Comparison of ENCODE assay signal across 8 cellular contexts in the genomic region with DNA sequence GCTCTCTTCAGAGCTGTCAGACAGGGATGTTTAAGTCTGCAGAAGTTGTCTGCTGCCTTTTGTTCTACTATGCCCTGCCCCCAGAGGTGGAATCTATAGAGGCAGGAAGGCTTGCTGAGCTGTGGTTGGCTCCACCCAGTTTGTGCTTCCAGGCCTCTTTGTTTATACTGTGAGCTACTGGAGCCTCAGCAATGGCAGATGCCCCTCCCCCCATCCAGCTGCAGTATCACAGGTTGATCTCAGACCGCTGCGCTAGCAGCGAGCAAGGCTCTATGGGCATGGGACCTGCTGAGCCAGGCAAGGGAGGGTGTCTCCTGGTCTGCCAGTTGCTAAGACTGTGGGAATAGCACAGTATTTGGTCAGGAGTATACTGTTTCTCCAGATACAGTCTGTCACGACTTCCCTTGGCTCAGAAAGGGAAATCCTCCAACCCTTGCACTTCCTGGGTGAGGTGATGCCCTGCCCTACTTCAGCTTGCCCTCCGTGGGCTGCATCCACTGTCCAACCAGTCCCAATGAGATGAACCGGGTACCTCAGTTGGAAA.
DNase-seq lines count a peak whose midpoint lies in the region; ATAC-seq, FAIRE-seq and TF ChIP-seq lines count a peak whose summit lies in the region.
"Not testable (repeated sequence)": the region's sequence is repeated elsewhere in the genome, so short reads cannot be mapped to it uniquely, and the experiment has no call there.

No MANE protein-coding gene starts in this region.

- H3K36me3 Mint-ChIP-seq in GM23338 (ENCODE audit: low read depth) (peaks cover 36% of the 10 kb centered on the region), neural crest cell (ENCODE audit: low read depth) (peaks cover 21% of the 10 kb centered on the region)
- not testable (repeated sequence) for H3K36me3 Mint-ChIP-seq in astrocyte (ENCODE audit: low read depth, unreplicated experiment)

- H2AFZ ChIP-seq in GM23338, result peak overlapping the region; percentile 69; the same call in 1 of the 2 replicates
- not testable (repeated sequence) for H2AFZ ChIP-seq in Loucy (ENCODE audit: low read length); astrocyte (ENCODE audit: low read depth, low read length)

- H3K9me2 ChIP-seq in GM23338 (ENCODE audit: insufficient read depth); Loucy (replicated peaks; ENCODE audit: low read depth, low read length): not testable (repeated sequence)

- H3K4me2 ChIP-seq in GM23338; astrocyte (ENCODE audit: low read length): not testable (repeated sequence)
- H3K4me2 ChIP-seq in Loucy (ENCODE audit: low read depth, low read length, poor library complexity, severe bottlenecking), result peak overlapping the region; percentile 11

- not testable (repeated sequence) for H3F3A ChIP-seq in GM23338 (replicated peaks; ENCODE audit: low read depth); Loucy (ENCODE audit: low read depth)

- FAIRE-seq in astrocyte (lab: Jason Lieb, UNC), result not testable (repeated sequence)

- TF ChIP-seq CTCF in BE2C (IDR thresholded peaks at IDR 0.05; ENCODE audit: low read depth, low read length); GM23338 (conservative IDR thresholded peaks at IDR 0.05; ENCODE audit: low read depth in 2 of 2); Loucy (conservative IDR thresholded peaks at IDR 0.05; ENCODE audit: low read length); astrocyte (IDR thresholded peaks at IDR 0.05; ENCODE audit: insufficient read depth, low read depth, low read length); fibroblast of villous mesenchyme (IDR thresholded peaks at IDR 0.05; ENCODE audit: insufficient read depth, low read depth, low read length); neural crest cell (conservative IDR thresholded peaks at IDR 0.05): not testable (repeated sequence)

- peak; percentile 93 for ATAC-seq in GM23338

- not testable (repeated sequence) for H3K9me3 ChIP-seq in BE2C; Loucy (ENCODE audit: insufficient read depth, low read depth, low read length); SJCRH30 (replicated peaks); astrocyte (ENCODE audit: insufficient read depth, low read depth, low read length)

- H4K20me1 ChIP-seq in GM23338 (replicated peaks; ENCODE audit: insufficient read depth); Loucy (ENCODE audit: insufficient read depth, low read length, poor library complexity, severe bottlenecking); astrocyte (ENCODE audit: insufficient read depth, low read length): not testable (repeated sequence)

- H3K36me3 ChIP-seq in BE2C; GM23338 (ENCODE audit: insufficient read depth); Loucy (ENCODE audit: insufficient read depth, low read length); SJCRH30; astrocyte (ENCODE audit: insufficient read depth, low read length): not testable (repeated sequence)

- H3K4me1 ChIP-seq in BE2C; GM23338 (ENCODE audit: insufficient read depth); SJCRH30; astrocyte (ENCODE audit: insufficient read depth, low read length): not testable (repeated sequence)
- peaks cover 17% of the 10 kb centered on the region for H3K4me1 ChIP-seq in Loucy (ENCODE audit: insufficient read depth, low read length, poor library complexity, severe bottlenecking)

- H3K9me3 Mint-ChIP-seq in GM23338 (peaks cover 42% of the 10 kb centered on the region), astrocyte (ENCODE audit: unreplicated experiment) (peaks cover 20% of the 10 kb centered on the region), neural crest cell (peaks cover 16% of the 10 kb centered on the region)

- peaks cover 14% of the 10 kb centered on the region; the same call in 2 of the 3 replicates for H3K4me1 Mint-ChIP-seq in GM23338
- not testable (repeated sequence) for H3K4me1 Mint-ChIP-seq in astrocyte (ENCODE audit: low read depth, unreplicated experiment); neural crest cell

- not testable (repeated sequence) for H3K27ac ChIP-seq in GM23338 (ENCODE audit: low read depth); SJCRH30; astrocyte (ENCODE audit: low read depth, low read length)

- not testable (repeated sequence) for H3K27ac Mint-ChIP-seq in GM23338; astrocyte (ENCODE audit: unreplicated experiment); neural crest cell (ENCODE audit: unreplicated experiment)

- H3K27me3 Mint-ChIP-seq in GM23338 (ENCODE audit: insufficient read depth, low read depth, poor library complexity); astrocyte (ENCODE audit: low read depth, unreplicated experiment); neural crest cell (ENCODE audit: low read depth): not testable (repeated sequence)

- not testable (repeated sequence) for H3K4me3 ChIP-seq in BE2C (ENCODE audit: low read depth, low read length); GM23338; SJCRH30; astrocyte (ENCODE audit: insufficient read depth, low read depth, low read length); fibroblast of villous mesenchyme (ENCODE audit: low read depth, low read length)
- peak overlapping the region; percentile 4 for H3K4me3 ChIP-seq in Loucy (ENCODE audit: low read length, poor library complexity, severe bottlenecking)

- peak; percentile 37 for DNase-seq in BE2C
- peak; percentile 79 for DNase-seq in GM23338 (ENCODE audit: low spot score)
- peak; percentile 72 for DNase-seq in NCI-H510A treated with DMSO at 0.1 percent for 48 hours (lab: John Stamatoyannopoulos, UW)
- peak; percentile 17 to 27 for DNase-seq in SJCRH30
- peak; percentile 1 for DNase-seq in astrocyte (ENCODE audit: low read depth)
- DNase-seq in fibroblast of villous mesenchyme (ENCODE audit: low read depth), result peak; percentile 68
- peak; percentile 36 for DNase-seq in neural crest cell (ENCODE audit: low read depth, low spot score)

- H3K79me2 ChIP-seq in GM23338 (replicated peaks; ENCODE audit: insufficient read depth); Loucy (ENCODE audit: insufficient read depth, low read length); astrocyte (ENCODE audit: insufficient read depth, low read length): not testable (repeated sequence)

- not testable (repeated sequence) for H3K27me3 ChIP-seq in BE2C; GM23338 (ENCODE audit: insufficient read depth); Loucy (ENCODE audit: insufficient read depth, low read length, poor library complexity, severe bottlenecking); SJCRH30; astrocyte (ENCODE audit: insufficient read depth, low read length)

- H3K4me3 Mint-ChIP-seq in GM23338; astrocyte (ENCODE audit: unreplicated experiment); neural crest cell: not testable (repeated sequence)

- H3K9ac ChIP-seq in Loucy (ENCODE audit: low read depth, low read length, poor library complexity, severe bottlenecking); astrocyte (ENCODE audit: low read length): not testable (repeated sequence)

Comparison
In these comparisons a context has a peak if more than half of its experiments do, and no peak if none do; other contexts are left out.
1. DNase-seq: peak in every context shown above with its lines; median percentile 79 in GM23338; 72 in NCI-H510A treated with DMSO at 0.1 percent for 48 hours; 68 in fibroblast of villous mesenchyme; 37 in BE2C; 36 in neural crest cell; 22 in SJCRH30; 1 in astrocyte.